In the genomic region with DNA sequence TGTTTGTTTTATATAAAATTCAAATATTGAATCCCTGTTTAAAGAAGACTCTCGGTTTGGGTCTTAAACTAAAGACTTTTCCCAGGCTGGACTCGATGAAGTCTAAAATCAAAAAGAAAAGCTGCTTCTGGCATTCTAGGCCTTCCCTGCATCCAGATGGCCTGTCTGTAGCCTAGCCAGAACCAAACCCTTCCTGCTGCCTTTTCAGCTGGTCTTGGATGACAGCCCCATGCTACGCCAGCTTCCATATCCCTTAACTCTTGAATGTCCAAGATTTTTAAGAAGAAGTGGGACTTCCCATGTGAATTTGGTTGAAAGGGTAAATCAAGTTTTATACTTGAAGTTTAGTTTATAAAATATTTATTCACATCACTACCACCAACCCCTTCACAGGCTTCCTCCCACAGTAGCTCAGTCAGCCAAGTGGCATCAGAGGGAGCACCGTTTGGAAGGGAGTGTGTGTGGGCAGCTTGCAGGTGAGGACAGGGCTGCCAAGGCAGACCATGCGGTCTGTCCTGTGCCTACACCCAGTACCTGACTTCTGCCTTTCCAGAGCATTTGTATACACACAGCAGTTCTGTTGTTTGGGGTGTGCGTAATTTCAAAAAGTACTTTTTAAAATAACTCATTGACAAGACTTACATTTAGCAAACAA, we compare ENCODE assay signal across 14 cellular contexts. TPM values are rescaled to one million over a fixed set of nuclear protein-coding genes. Genes with fewer than 3 reads are reported as not detected.
DNase-seq lines count a peak whose midpoint lies in the region; ATAC-seq and TF ChIP-seq lines count a peak whose summit lies in the region.
"Had no signal": no experiment of that assay in that cellular context is flagged by ENCODE, and none has a peak within 500 bp of the region (broad histone marks: within the 10 kb centered on the region; RNA-seq: fewer than 3 reads in every experiment).

No MANE protein-coding gene starts in this region.

- H3K4me1 ChIP-seq in heart right ventricle = peaks cover 0 to 58% (median 44%) of the 10 kb centered on the region in 9 donors
- H3K4me1 ChIP-seq in thoracic aorta (ENCODE audit: control insufficient read depth in 1 of 2, low read depth in 2 of 2) = peaks cover 17 to 40% of the 10 kb centered on the region in 2 donors
- H3K4me1 ChIP-seq in BE2C = no peaks in the 10 kb centered on the region

- CTCF ChIA-PET in HEK293T (lab: Yijun Ruan, JAX) = interaction anchor here (0.6 kb wide), 1 partner anchor 251 kb away, joined by 6 read pairs; no protein-coding TSS in a partner anchor

- H3K9me3 Mint-ChIP-seq in activated T-cell treated with anti-CD3 and anti-CD28 coated beads, Interleukin-2, amount 50 U/mL, for 72 hours = no peaks in the 10 kb centered on the region

- H3K27ac ChIP-seq in heart right ventricle (peak overlapping the region in 8 of 10 donors; percentile 30 to 72 (median 66)), thoracic aorta (peak overlapping the region; percentile 87 to 89)
- H3K27ac ChIP-seq: KMS-11, WERI-Rb-1 had no signal

- no peaks in the 10 kb centered on the region for H3K27me3 ChIP-seq in heart right ventricle
- H3K27me3 ChIP-seq in thoracic aorta (replicated peaks; ENCODE audit: insufficient read depth) = no peaks in the 10 kb centered on the region
- H3K27me3 ChIP-seq in BE2C = no peaks in the 10 kb centered on the region

- no peaks in the 10 kb centered on the region for H3K36me3 ChIP-seq in heart right ventricle
- no peaks in the 10 kb centered on the region for H3K36me3 ChIP-seq in thoracic aorta
- H3K36me3 ChIP-seq in BE2C = no peaks in the 10 kb centered on the region
- H3K36me3 ChIP-seq: WERI-Rb-1 had no signal

- H3K4me1 Mint-ChIP-seq in activated T-cell treated with anti-CD3 and anti-CD28 coated beads, Interleukin-2, amount 50 U/mL, for 72 hours (ENCODE audit: low read depth) = peaks cover 47% of the 10 kb centered on the region
- peaks cover 3% of the 10 kb centered on the region for H3K4me1 Mint-ChIP-seq in T-helper 17 cell

- WGBS in heart right ventricle, 2 donors = 63 to 65% methylated on average over 6 of the region's 6 CpGs

- intact Hi-C loops in heart right ventricle (cut with DNase I) = loop anchor here in 8 of 10 donors (5.0 to 10.0 kb wide), 6 partner anchors 104 to 536 kb away; a partner anchor contains a TSS
- intact Hi-C loops in posterior cingulate gyrus (cut with DNase I) = loop anchor here (5.0 kb wide), 1 partner anchor 109 kb away; no protein-coding TSS in a partner anchor

- H3K4me3 Mint-ChIP-seq in activated T-cell treated with anti-CD3 and anti-CD28 coated beads, Interleukin-2, amount 50 U/mL, for 72 hours = no peak overlapping the region
- H3K4me3 Mint-ChIP-seq in T-helper 17 cell = no peak overlapping the region

- TF ChIP-seq CTCF in heart right ventricle (IDR thresholded peaks at IDR 0.05) = no peak
- TF ChIP-seq CTCF in thoracic aorta (IDR thresholded peaks at IDR 0.05) = no peak
- TF ChIP-seq CTCF in BE2C (IDR thresholded peaks at IDR 0.05; ENCODE audit: low read depth, low read length) = no peak

- no peaks in the 10 kb centered on the region for H3K27me3 Mint-ChIP-seq in activated T-cell treated with anti-CD3 and anti-CD28 coated beads, Interleukin-2, amount 50 U/mL, for 72 hours (ENCODE audit: low read depth)
- H3K27me3 Mint-ChIP-seq in T-helper 17 cell = no peaks in the 10 kb centered on the region

- H3K27ac Mint-ChIP-seq in activated T-cell treated with anti-CD3 and anti-CD28 coated beads, Interleukin-2, amount 50 U/mL, for 72 hours = peak overlapping the region; percentile 65
- H3K27ac Mint-ChIP-seq in T-helper 17 cell = peak overlapping the region; percentile 89

- POLR2A ChIA-PET in HEK293T (lab: Yijun Ruan, JAX) = no interaction called here

- no peak for DNase-seq in activated T-cell treated with anti-CD3 and anti-CD28 coated beads, Interleukin-2, amount 50 U/mL, for 72 hours
- no peak for DNase-seq in activated T-cell treated with anti-CD3 and anti-CD28 coated beads for 4 hours
- no peak for DNase-seq in T-helper 17 cell
- no peak for DNase-seq in heart right ventricle
- DNase-seq in thoracic aorta (ENCODE audit: low spot score) = no peak
- DNase-seq in posterior cingulate gyrus = no peak
- no peak for DNase-seq in BE2C
- DNase-seq in HEK293T (ENCODE audit: extremely low spot score) = no peak
- DNase-seq: cortex of kidney; head of caudate nucleus; PC-3; stimulated activated CD4-positive, alpha-beta T cell treated with anti-CD3 and anti-CD28 coated beads, Interleukin-1b, Interleukin-23, amount 100 ng/mL, for 48 hours; WERI-Rb-1 had no signal

- no peak for ATAC-seq in activated T-cell treated with anti-CD3 and anti-CD28 coated beads, Interleukin-2, amount 50 U/mL, for 72 hours (replicated peaks in 1 of 2)
- ATAC-seq in T-helper 17 cell = no peak
- peak in 5 of 8 donors; percentile 31 to 61 (median 51) for ATAC-seq in heart right ventricle
- no peak for ATAC-seq in thoracic aorta (ENCODE audit: insufficient number of reproducible peaks, low FRiP score, low read depth)
- ATAC-seq: PC-3 had no signal

- H3K4me3 ChIP-seq in heart right ventricle (no peak overlapping the region), thoracic aorta (no peak overlapping the region), BE2C (ENCODE audit: low read depth, low read length) (no peak overlapping the region)

- H3K9me3 ChIP-seq in T-helper 17 cell (ENCODE audit: control insufficient read depth, low read length, poor library complexity, severe bottlenecking) = no peaks in the 10 kb centered on the region
- no peaks in the 10 kb centered on the region for H3K9me3 ChIP-seq in heart right ventricle
- no peaks in the 10 kb centered on the region for H3K9me3 ChIP-seq in thoracic aorta
- no peaks in the 10 kb centered on the region for H3K9me3 ChIP-seq in BE2C

- peaks cover 2% of the 10 kb centered on the region in 2 donors for H3K36me3 Mint-ChIP-seq in activated T-cell treated with anti-CD3 and anti-CD28 coated beads, Interleukin-2, amount 50 U/mL, for 72 hours (ENCODE audit: insufficient read depth in 2 of 2)
- H3K36me3 Mint-ChIP-seq in T-helper 17 cell (ENCODE audit: low read depth) = no peaks in the 10 kb centered on the region

TF ChIP-seq in HEK293T, 16 proteins besides CTCF, POLR2A, EP300 and RAD21:
- no peak for TF ChIP-seq SUZ12 (IDR thresholded peaks at IDR 0.05)
- no peak for TF ChIP-seq CTBP1 (IDR thresholded peaks at IDR 0.05; ENCODE audit: borderline replicate concordance)
- TF ChIP-seq, protein P1, sequence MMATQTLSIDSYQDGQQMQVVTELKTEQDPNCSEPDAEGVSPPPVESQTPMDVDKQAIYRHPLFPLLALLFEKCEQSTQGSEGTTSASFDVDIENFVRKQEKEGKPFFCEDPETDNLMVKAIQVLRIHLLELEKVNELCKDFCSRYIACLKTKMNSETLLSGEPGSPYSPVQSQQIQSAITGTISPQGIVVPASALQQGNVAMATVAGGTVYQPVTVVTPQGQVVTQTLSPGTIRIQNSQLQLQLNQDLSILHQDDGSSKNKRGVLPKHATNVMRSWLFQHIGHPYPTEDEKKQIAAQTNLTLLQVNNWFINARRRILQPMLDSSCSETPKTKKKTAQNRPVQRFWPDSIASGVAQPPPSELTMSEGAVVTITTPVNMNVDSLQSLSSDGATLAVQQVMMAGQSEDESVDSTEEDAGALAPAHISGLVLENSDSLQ (IDR thresholded peaks at IDR 0.05) = no peak
- TF ChIP-seq SP1 (IDR thresholded peaks at IDR 0.05) = no peak
- no peak for TF ChIP-seq TARDBP (IDR thresholded peaks at IDR 0.05)
- no peak for TF ChIP-seq BHLHE40 (IDR thresholded peaks at IDR 0.05; ENCODE audit: borderline replicate concordance)
- no peak for TF ChIP-seq NFRKB (IDR thresholded peaks at IDR 0.05)
- no peak for TF ChIP-seq L3MBTL2 (conservative IDR thresholded peaks at IDR 0.05)
- TF ChIP-seq ZNF384 (IDR thresholded peaks at IDR 0.05) = no peak
- no peak for TF ChIP-seq FOXK2 (IDR thresholded peaks at IDR 0.05)
- no peak for TF ChIP-seq FOXM1 (IDR thresholded peaks at IDR 0.05; ENCODE audit: borderline replicate concordance)
- TF ChIP-seq FOXA1 (IDR thresholded peaks at IDR 0.05) = no peak
- no peak for TF ChIP-seq ELF4 (IDR thresholded peaks at IDR 0.05)
- no peak for TF ChIP-seq LEF1 (IDR thresholded peaks at IDR 0.05; ENCODE audit: borderline replicate concordance)
- no peak for TF ChIP-seq HDGF (IDR thresholded peaks at IDR 0.05; ENCODE audit: borderline replicate concordance)
- no peak for TF ChIP-seq ARNT (IDR thresholded peaks at IDR 0.05)

RNA-seq across cellular contexts. Expression of a gene that starts 18.2 kb away (rescaled TPM):
- total RNA-seq in activated T-cell treated with anti-CD3 and anti-CD28 coated beads, Interleukin-2, amount 50 U/mL, for 72 hours = 100 to 1,000 TPM; 248 to 268 TPM
- total RNA-seq in T-helper 17 cell = 100 to 1,000 TPM; 140 to 166 TPM
- total RNA-seq in heart right ventricle = 100 to 1,000 TPM; 117 to 147 (median 124) TPM
- polyA plus RNA-seq in heart right ventricle = 100 to 1,000 TPM; 131 to 150 TPM
- 10 to 100 TPM; 89.1 to 97.8 TPM for total RNA-seq in thoracic aorta
- 95.9 TPM for polyA plus RNA-seq in BE2C (2012; ENCODE audit: insufficient read depth, insufficient read length, low read depth)

RNA-seq across cellular contexts. Expression of a gene that starts 38.8 kb away (rescaled TPM):
- total RNA-seq in activated T-cell treated with anti-CD3 and anti-CD28 coated beads, Interleukin-2, amount 50 U/mL, for 72 hours = 100 to 1,000 TPM; 136 to 144 TPM
- total RNA-seq in T-helper 17 cell = 10 to 100 TPM; 59.5 to 74.2 TPM
- 10 to 100 TPM; 40.2 to 60.0 (median 47.9) TPM for total RNA-seq in heart right ventricle
- 10 to 100 TPM; 28.4 to 49.1 TPM for polyA plus RNA-seq in heart right ventricle
- total RNA-seq in thoracic aorta = 100 to 1,000 TPM in 1 of 2 donors, 10 to 100 TPM in 1; 88.8 to 111 TPM
- 36.4 TPM for polyA plus RNA-seq in BE2C (2012; ENCODE audit: insufficient read depth, insufficient read length, low read depth)

Comparison
In these comparisons a context has a peak if more than half of its experiments do, and no peak if none do; other contexts are left out.
1. ATAC-seq: peak in heart right ventricle (5 of 8); none in activated T-cell treated with anti-CD3 and anti-CD28 coated beads, Interleukin-2, amount 50 U/mL, for 72 hours (0 of 2), T-helper 17 cell (single experiment) and thoracic aorta (single experiment).